ENCODE assay signal across 28 cellular contexts in genomic region chr5:140084466-140084865, GRCh38. TPM values are rescaled to one million over a fixed set of nuclear protein-coding genes. Genes with fewer than 3 reads are reported as not detected.
DNase-seq lines count a peak whose midpoint lies in the region; ATAC-seq and TF ChIP-seq lines count a peak whose summit lies in the region.
"Had no signal": no experiment of that assay in that cellular context is flagged by ENCODE, and none has a peak within 500 bp of the region (broad histone marks: within the 10 kb centered on the region; RNA-seq: fewer than 3 reads in every experiment).

No MANE protein-coding gene starts in this region.

- no peak overlapping the region for H3K4me3 Mint-ChIP-seq in osteocyte (ENCODE audit: unreplicated experiment)
- H3K4me3 Mint-ChIP-seq: activated CD4-positive, alpha-beta T cell treated with anti-CD3 and anti-CD28 coated beads for 36 hours; activated naive CD4-positive, alpha-beta T cell treated with anti-CD3 and anti-CD28 coated beads, Interleukin-2, amount 10 ng/mL, durations not matched to agents 7 days and 5 days; endodermal cell; naive thymus-derived CD8-positive, alpha-beta T cell; stimulated activated naive CD8-positive, alpha-beta T cell treated with anti-CD3 and anti-CD28 coated beads, Interleukin-15, Interleukin-2, amounts not matched to agents 100 ng/mL and 50 ng/mL, for 24 hours; T-helper 1 cell treated with Interleukin-12 subunit alpha and Interleukin-12 subunit beta and Interleukin-4 antibody, amounts not matched to agents 30 μg/mL and 1 μg/mL, for 36 hours had no signal

- H3K4me3 ChIP-seq in left ventricle myocardium inferior (no peak overlapping the region), parathyroid adenoma (ENCODE audit: low read depth, low read length) (no peak overlapping the region)
- H3K4me3 ChIP-seq: A549, esophagus squamous epithelium, gastrocnemius medialis, SK-N-MC had no signal

- H3K36me3 ChIP-seq in left ventricle myocardium inferior, result no peaks in the 10 kb centered on the region
- H3K36me3 ChIP-seq in parathyroid adenoma (ENCODE audit: control insufficient read depth, insufficient read depth, low read length), result no peaks in the 10 kb centered on the region
- H3K36me3 ChIP-seq: BE2C, esophagus squamous epithelium, gastrocnemius medialis had no signal

- TF ChIP-seq CTCF in left ventricle myocardium inferior (IDR thresholded peaks at IDR 0.05; ENCODE audit: borderline replicate concordance) (no peak), parathyroid adenoma (IDR thresholded peaks at IDR 0.05) (no peak), osteocyte (IDR thresholded peaks at IDR 0.05) (no peak)

- ATAC-seq in Right ventricle myocardium superior (ENCODE audit: poor library complexity) (peak; percentile 92), GM18868 (IDR thresholded peaks at IDR 0.05; ENCODE audit: unreplicated experiment) (no peak)
- ATAC-seq: A549; activated CD4-positive, alpha-beta T cell treated with anti-CD3 and anti-CD28 coated beads for 36 hours; gastrocnemius medialis; naive thymus-derived CD8-positive, alpha-beta T cell had no signal

- H3K9ac ChIP-seq in parathyroid adenoma, result no peak overlapping the region

- H3K36me3 Mint-ChIP-seq in osteocyte (ENCODE audit: unreplicated experiment), result peaks cover under 1% of the 10 kb centered on the region

- H3K27ac Mint-ChIP-seq in osteocyte (ENCODE audit: unreplicated experiment), result no peak overlapping the region
- H3K27ac Mint-ChIP-seq: activated CD4-positive, alpha-beta T cell treated with anti-CD3 and anti-CD28 coated beads for 36 hours; activated naive CD4-positive, alpha-beta T cell treated with anti-CD3 and anti-CD28 coated beads, Interleukin-2, amount 10 ng/mL, durations not matched to agents 7 days and 5 days; endodermal cell; stimulated activated naive CD8-positive, alpha-beta T cell treated with anti-CD3 and anti-CD28 coated beads, Interleukin-15, Interleukin-2, amounts not matched to agents 100 ng/mL and 50 ng/mL, for 24 hours; T-helper 1 cell treated with Interleukin-12 subunit alpha and Interleukin-12 subunit beta and Interleukin-4 antibody, amounts not matched to agents 30 μg/mL and 1 μg/mL, for 36 hours had no signal

- no peaks in the 10 kb centered on the region for H3K4me1 ChIP-seq in left ventricle myocardium inferior
- peaks cover 8% of the 10 kb centered on the region for H3K4me1 ChIP-seq in parathyroid adenoma
- H3K4me1 ChIP-seq: A549, BE2C, esophagus squamous epithelium, gastrocnemius medialis had no signal

- H3K27me3 Mint-ChIP-seq in osteocyte (ENCODE audit: unreplicated experiment), result peaks cover 71% of the 10 kb centered on the region

- H3K9me3 ChIP-seq in left ventricle myocardium inferior (replicated peaks) (peaks cover under 1% of the 10 kb centered on the region), parathyroid adenoma (ENCODE audit: control insufficient read depth, low read length) (no peaks in the 10 kb centered on the region)
- H3K9me3 ChIP-seq: BE2C, esophagus squamous epithelium, gastrocnemius medialis had no signal

- H3K27ac ChIP-seq in left ventricle myocardium inferior (replicated peaks) (peak overlapping the region; percentile 53), parathyroid adenoma (peak overlapping the region; percentile 22)
- H3K27ac ChIP-seq: A549, esophagus squamous epithelium, gastrocnemius medialis, HL-60, SK-N-MC had no signal

- H3K27me3 ChIP-seq in left ventricle myocardium inferior (ENCODE audit: low read depth), result no peaks in the 10 kb centered on the region
- no peaks in the 10 kb centered on the region for H3K27me3 ChIP-seq in parathyroid adenoma (ENCODE audit: control insufficient read depth, insufficient read depth, low read length)

- no peaks in the 10 kb centered on the region for H3K4me1 Mint-ChIP-seq in osteocyte (ENCODE audit: unreplicated experiment)
- H3K4me1 Mint-ChIP-seq: activated CD4-positive, alpha-beta T cell treated with anti-CD3 and anti-CD28 coated beads for 36 hours; activated naive CD4-positive, alpha-beta T cell treated with anti-CD3 and anti-CD28 coated beads, Interleukin-2, amount 10 ng/mL, durations not matched to agents 7 days and 5 days; endodermal cell; naive thymus-derived CD8-positive, alpha-beta T cell had no signal

- H2AFZ ChIP-seq in parathyroid adenoma, result peak overlapping the region; percentile 89

- peaks cover 6% of the 10 kb centered on the region for H3K9me3 Mint-ChIP-seq in osteocyte (ENCODE audit: unreplicated experiment)
- H3K9me3 Mint-ChIP-seq: endodermal cell had no signal

- intact Hi-C loops in Right ventricle myocardium superior (cut with DNase I) (no loop called here), cardiac septum (cut with DNase I) (no loop called here), left ventricle myocardium inferior (cut with micrococcal nuclease) (no loop called here)

- no peak overlapping the region for H3K4me2 ChIP-seq in parathyroid adenoma (ENCODE audit: low read length)
- H3K4me2 ChIP-seq: A549 had no signal

- no peaks in the 10 kb centered on the region for H3K79me2 ChIP-seq in parathyroid adenoma

- DNase-seq in Right ventricle myocardium superior, result no peak
- DNase-seq in cardiac septum (ENCODE audit: low spot score), result no peak
- peak; percentile 28 for DNase-seq in left ventricle myocardium inferior
- DNase-seq in activated naive CD4-positive, alpha-beta T cell treated with Interleukin-2 at 50 U/mL for 16 hours, result no peak
- no peak for DNase-seq in osteocyte (ENCODE audit: extremely low spot score, unreplicated experiment)
- no peak for DNase-seq in activated effector memory CD4-positive, alpha-beta T cell treated with Interleukin-2 at 50 U/mL for 16 hours
- DNase-seq: activated CD4-positive, alpha-beta T cell treated with anti-CD3 and anti-CD28 coated beads for 36 hours; activated naive CD4-positive, alpha-beta T cell treated with anti-CD3 and anti-CD28 coated beads, Interleukin-2, amount 10 ng/mL, durations not matched to agents 7 days and 5 days; activated T-cell treated with anti-CD3 and anti-CD28 coated beads, Interleukin-2, amount 50 U/mL, for 48 hours; BE2C; cortex of kidney; DND-41; endodermal cell; esophagus squamous epithelium; gastrocnemius medialis; H7; Karpas-422; naive thymus-derived CD8-positive, alpha-beta T cell; NCI-H187 treated with DMSO at 0.1 percent for 48 hours; RPMI8226; trophoblast cell had no signal

RNA-seq across cellular contexts. Expression of gene PURA, which starts 29.4 kb away (rescaled TPM):
- total RNA-seq in Right ventricle myocardium superior, result 22.2 TPM
- total RNA-seq in cardiac septum, result 30.7 TPM
- total RNA-seq in left ventricle myocardium inferior, result 26.6 TPM
- 11.4 and 11.5 TPM in 2 replicates for total RNA-seq in osteocyte

RNA-seq across cellular contexts. Expression of gene IGIP, which starts 41.3 kb away (rescaled TPM):
- total RNA-seq in Right ventricle myocardium superior (10.4 TPM), cardiac septum (15.9 TPM), left ventricle myocardium inferior (12.0 TPM), osteocyte (4.1 and 4.3 TPM in 2 replicates)

RNA-seq across cellular contexts. Expression of gene NRG2, which starts 41.4 kb away (rescaled TPM):
- total RNA-seq in Right ventricle myocardium superior, result 2.1 TPM
- total RNA-seq in cardiac septum, result 5.1 TPM
- total RNA-seq in left ventricle myocardium inferior, result 3.1 TPM
- total RNA-seq in osteocyte, result 0.86 and 1.5 TPM in 2 replicates
